ENCODE assay signal across 8 cellular contexts in the genomic region with DNA sequence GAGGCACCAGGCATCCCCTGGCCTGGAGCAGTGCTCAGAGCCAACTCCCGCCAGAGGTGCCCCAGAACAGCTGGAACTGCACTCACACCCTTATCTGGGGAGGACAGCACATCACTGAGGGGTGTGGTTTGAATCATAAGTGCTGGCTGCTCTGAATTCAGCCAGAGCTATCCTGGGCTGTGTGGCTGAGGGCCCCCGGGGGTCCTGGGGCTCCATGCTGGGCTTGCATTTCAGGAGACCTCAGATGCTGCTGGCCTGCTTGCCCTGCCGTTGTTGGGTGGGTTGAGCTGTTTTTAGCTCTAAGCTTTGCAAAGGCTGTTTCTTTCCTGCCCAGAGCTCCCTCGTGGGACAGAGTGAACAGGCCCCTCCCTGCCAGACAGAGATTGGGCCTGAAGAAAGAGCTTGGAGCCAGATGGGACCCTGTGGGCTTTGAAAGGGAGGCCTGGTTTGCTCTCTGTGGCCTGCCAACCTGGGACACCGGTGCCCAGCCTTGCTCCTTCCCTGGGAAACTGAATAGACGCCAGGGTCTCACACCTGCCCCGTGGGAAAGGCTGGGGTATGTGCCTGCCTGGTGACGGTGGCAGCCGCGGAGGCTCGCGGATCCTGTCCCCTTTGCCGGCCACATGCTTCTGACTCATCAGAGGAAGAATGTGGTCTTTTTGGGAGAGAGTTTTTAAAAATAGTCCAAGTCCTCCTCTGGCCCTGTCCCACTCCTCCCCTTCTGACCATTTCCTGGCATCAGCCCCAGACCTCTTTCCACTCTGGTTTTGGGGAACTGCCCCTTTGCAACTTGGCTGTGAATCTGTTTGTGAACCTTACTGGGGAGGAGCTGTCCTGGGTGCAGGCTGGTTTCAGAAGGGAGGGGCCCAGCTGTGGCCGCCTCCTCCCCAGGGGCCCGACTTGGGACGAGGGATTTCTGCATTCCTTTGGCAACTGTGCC. TPM values are rescaled to one million over a fixed set of nuclear protein-coding genes. Genes with fewer than 3 reads are reported as not detected.
DNase-seq lines count a peak whose midpoint lies in the region; ATAC-seq, FAIRE-seq and TF ChIP-seq lines count a peak whose summit lies in the region.

No MANE protein-coding gene starts in this region.

- H3K27me3 ChIP-seq in HUES64 (ENCODE audit: insufficient read depth, low read length) (no peaks in the 10 kb centered on the region), HepG2 (ENCODE audit: control insufficient read depth in 1 of 2, insufficient read depth in 2 of 2, low read length in 2 of 2) (no peaks in the 10 kb centered on the region), thyroid gland (no peaks in the 10 kb centered on the region)

- peaks cover 65% of the 10 kb centered on the region for H3K4me1 ChIP-seq in HUES64 (ENCODE audit: insufficient read depth, low read length)
- H3K4me1 ChIP-seq in HepG2 (ENCODE audit: insufficient read depth, low read length): peaks cover 77% of the 10 kb centered on the region
- H3K4me1 ChIP-seq in thyroid gland: peaks cover 34 to 85% of the 10 kb centered on the region in 2 donors

- TF ChIP-seq EP300 in HepG2 (IDR thresholded peaks at IDR 0.05; ENCODE audit: low read depth in 2 of 2, low read length in 2 of 2) (no peak), HepG2 (CRISPR knock-in tag; IDR thresholded peaks at IDR 0.05; ENCODE audit: borderline replicate concordance) (no peak)

- H3K9ac ChIP-seq in HUES64 (ENCODE audit: low read depth, low read length): peak overlapping the region; percentile 50
- H3K9ac ChIP-seq in HepG2 (ENCODE audit: insufficient read depth, low read depth, low read length): peak overlapping the region; percentile 51; the same call in 1 of the 2 replicates

- TF ChIP-seq POLR2A in HepG2 (IDR thresholded peaks at IDR 0.05; ENCODE audit: insufficient read depth in 1 of 2, low read depth in 2 of 2, low read length in 2 of 2) (no peak), thyroid gland (IDR thresholded peaks at IDR 0.05) (peak in 1 of 2 donors; percentile 54)

- in situ Hi-C loops in HepG2 (cut with HindIII; ENCODE audit: extremely low pct_ligation_motif_present, low pct_unique_long_range_greater_than_20kb): loop anchor here (5.0 kb wide), 1 partner anchor 67 kb away; no protein-coding TSS in a partner anchor

- H3K27me3 Mint-ChIP-seq in activated CD4-positive, alpha-beta memory T cell treated with anti-CD3 and anti-CD28 coated beads, Interleukin-2, amount 10 ng/mL, durations not matched to agents 7 days and 5 days: peaks cover 1% of the 10 kb centered on the region

- no peaks in the 10 kb centered on the region for H3K4me1 Mint-ChIP-seq in activated CD4-positive, alpha-beta memory T cell treated with anti-CD3 and anti-CD28 coated beads, Interleukin-2, amount 10 ng/mL, durations not matched to agents 7 days and 5 days

- H3K27ac ChIP-seq in HUES64 (ENCODE audit: low read depth, low read length) (peak overlapping the region; percentile 71), HepG2 (ENCODE audit: extremely low read length, insufficient read depth, low read length) (no peak overlapping the region), thyroid gland (peak overlapping the region; percentile 98 to 100 (median 99))

- no peak overlapping the region for H3K27ac Mint-ChIP-seq in activated CD4-positive, alpha-beta memory T cell treated with anti-CD3 and anti-CD28 coated beads, Interleukin-2, amount 10 ng/mL, durations not matched to agents 7 days and 5 days

- no peak overlapping the region for H2AFZ ChIP-seq in HepG2 (ENCODE audit: low read length)

- no peak for FAIRE-seq in HepG2 (lab: Jason Lieb, UNC)

- no peak for TF ChIP-seq RAD21 in HepG2 (CRISPR knock-in tag; IDR thresholded peaks at IDR 0.05)

- 47% methylated on average over 16 of the region's 16 CpGs for WGBS in HUES64
- 7% methylated on average over 3 of the region's 16 CpGs for WGBS in HepG2 (ENCODE audit: low lambda C conversion rate)
- WGBS in thyroid gland, 2 donors: 7 to 12% methylated on average over 12 to 13 of the region's 16 CpGs

- H3K9me3 ChIP-seq in HUES64 (ENCODE audit: insufficient read depth, low read depth, low read length): no peaks in the 10 kb centered on the region
- H3K9me3 ChIP-seq in HepG2 (ENCODE audit: low read length): no peaks in the 10 kb centered on the region
- no peaks in the 10 kb centered on the region for H3K9me3 ChIP-seq in thyroid gland

- H3K4me3 Mint-ChIP-seq in activated CD4-positive, alpha-beta memory T cell treated with anti-CD3 and anti-CD28 coated beads, Interleukin-2, amount 10 ng/mL, durations not matched to agents 7 days and 5 days: no peak overlapping the region

- ATAC-seq in HepG2: 0 out of 3 replicates have a peak, but pooled peaks have one; percentile 6

- no peaks in the 10 kb centered on the region for H3K36me3 Mint-ChIP-seq in activated CD4-positive, alpha-beta memory T cell treated with anti-CD3 and anti-CD28 coated beads, Interleukin-2, amount 10 ng/mL, durations not matched to agents 7 days and 5 days (ENCODE audit: low read depth)

- DNase-seq in choroid plexus epithelial cell (ENCODE audit: low read depth) (peak; percentile 74), HepG2 (ENCODE audit: low spot score) (peak; percentile 44), thyroid gland (peak; percentile 93 to 94), activated T-cell treated with anti-CD3 and anti-CD28 coated beads for 4 hours (no peak), NCI-H1105 (lab: John Stamatoyannopoulos, UW) (no peak)
- no peak for DNase-seq in activated CD4-positive, alpha-beta memory T cell treated with anti-CD3 and anti-CD28 coated beads, Interleukin-2, amount 10 ng/mL, durations not matched to agents 7 days and 5 days
- no peak for DNase-seq in activated naive CD4-positive, alpha-beta T cell treated with anti-CD3 and anti-CD28 coated beads, Interleukin-2, amount 50 U/mL, for 16 hours

- BruUV-seq in HepG2 (replicated peaks; lab: Mats Ljungman, UMichigan): no TSS peak

- no peak for TF ChIP-seq CTCF in choroid plexus epithelial cell (conservative IDR thresholded peaks at IDR 0.05; ENCODE audit: low read depth, low read length)
- TF ChIP-seq CTCF in HepG2 (CRISPR knock-in tag; IDR thresholded peaks at IDR 0.05): no peak
- TF ChIP-seq CTCF in thyroid gland (IDR thresholded peaks at IDR 0.05): no peak

- no peaks in the 10 kb centered on the region for H4K20me1 ChIP-seq in HepG2 (ENCODE audit: insufficient read depth, low read length)

- CTCF ChIA-PET in HepG2 (lab: Yijun Ruan, JAX; ENCODE audit: low intra/inter-chr PET ratio, low total read pairs): interaction anchor here (1.4 kb wide), 1 partner anchor 67 kb away, joined by 3 read pairs; no protein-coding TSS in a partner anchor
- CTCF ChIA-PET in activated CD4-positive, alpha-beta memory T cell treated with anti-CD3 and anti-CD28 coated beads, Interleukin-2, amount 10 ng/mL, durations not matched to agents 7 days and 5 days (lab: Charles Lee): interaction anchor here (0.6 kb wide), 1 partner anchor 688 kb away, joined by 3 read pairs; no protein-coding TSS in a partner anchor

- no peaks in the 10 kb centered on the region for H3K9me3 Mint-ChIP-seq in activated CD4-positive, alpha-beta memory T cell treated with anti-CD3 and anti-CD28 coated beads, Interleukin-2, amount 10 ng/mL, durations not matched to agents 7 days and 5 days

- H3K36me3 ChIP-seq in HUES64 (ENCODE audit: insufficient read depth, low read length) (no peaks in the 10 kb centered on the region), HepG2 (replicated peaks in 1 of 2; ENCODE audit: control insufficient read depth in 1 of 2, insufficient read depth in 2 of 2, low read length in 2 of 2) (no peaks in the 10 kb centered on the region), thyroid gland (no peaks in the 10 kb centered on the region)

- POLR2A ChIA-PET in HepG2 (lab: Yijun Ruan, JAX): interaction anchor here (0.7 to 2.5 kb wide), 8 partner anchors 8 to 67 kb away, joined by 3 to 36 read pairs (median 4); no protein-coding TSS in a partner anchor
- POLR2A ChIA-PET in activated CD4-positive, alpha-beta memory T cell treated with anti-CD3 and anti-CD28 coated beads, Interleukin-2, amount 10 ng/mL, durations not matched to agents 7 days and 5 days (lab: Charles Lee): no interaction called here

- H3K79me2 ChIP-seq in HepG2 (ENCODE audit: insufficient read depth, low read length): no peaks in the 10 kb centered on the region

- peak overlapping the region; percentile 73 for H3K4me2 ChIP-seq in HepG2 (ENCODE audit: low read depth, low read length)

- H3K4me3 ChIP-seq in HUES64 (ENCODE audit: low read length) (no peak overlapping the region), choroid plexus epithelial cell (ENCODE audit: low read depth, low read length) (no peak overlapping the region), HepG2 (replicated peaks in 1 of 3; ENCODE audit: insufficient read depth in 1 of 3, low read depth in 2 of 3, low read length in 3 of 3) (peak overlapping the region; percentile 25 to 45 (median 35); a peak in 5 of 6 replicates), thyroid gland (replicated peaks in 1 of 3) (no peak overlapping the region)

- intact Hi-C loops in HepG2 (cut with micrococcal nuclease; ENCODE audit: unreplicated experiment) (no loop called here), thyroid gland (cut with DNase I) (no loop called here)

RNA-seq across cellular contexts. Expression of a gene that starts 30.0 kb away (rescaled TPM):
- polyA plus RNA-seq in HUES64 (2013, experiment 1 of 2): 13.5 TPM
- 13.4 TPM for polyA plus RNA-seq in HUES64 (2013, experiment 2 of 2)
- total RNA-seq in HepG2 (2016; rRNA removed; fragmentation: Illumina TruSeq; extraction: Trizol): 26.2 and 46.5 TPM in 2 replicates
- total RNA-seq in HepG2 (2016; cell fraction: cytosol; rRNA removed; fragmentation: Illumina TruSeq; extraction: Trizol; ENCODE audit: low read depth): 13.6 and 14.7 TPM in 2 replicates
- 24.8 and 47.9 TPM in 2 replicates for total RNA-seq in HepG2 (2016; cell fraction: insoluble cytoplasmic fraction; rRNA removed; fragmentation: Illumina TruSeq; extraction: Trizol)
- total RNA-seq in HepG2 (2016; cell fraction: membrane; rRNA removed; fragmentation: Illumina TruSeq; extraction: Trizol): 19.1 and 19.9 TPM in 2 replicates
- total RNA-seq in HepG2 (2016; cell fraction: nucleus; rRNA removed; fragmentation: Illumina TruSeq; extraction: Trizol): 59.8 and 74.6 TPM in 2 replicates
- polyA plus RNA-seq in HepG2 (2011; rRNA removed): 78.3 and 107 TPM in 2 replicates
- 20.2 and 37.0 TPM in 2 replicates for polyA plus RNA-seq in HepG2 (2011; cell fraction: cytosol; rRNA removed)
- polyA plus RNA-seq in HepG2 (2011; cell fraction: nucleus; rRNA removed): 844 and 1,154 TPM in 2 replicates
- polyA plus RNA-seq in HepG2 (2012): 43.3 and 63.3 TPM in 2 replicates
- 2.2 and 2.8 TPM in 2 replicates for polyA plus RNA-seq in HepG2 (2016; cell fraction: cytosol; fragmentation: Illumina TruSeq; extraction: Trizol; ENCODE audit: low read depth)
- 18.1 and 22.2 TPM in 2 replicates for polyA plus RNA-seq in HepG2 (2016; cell fraction: insoluble cytoplasmic fraction; fragmentation: Illumina TruSeq; extraction: Trizol; ENCODE audit: low read depth)
- 4.7 and 5.9 TPM in 2 replicates for polyA plus RNA-seq in HepG2 (2016; cell fraction: membrane; fragmentation: Illumina TruSeq; extraction: Trizol; ENCODE audit: low read depth)
- 127 and 131 TPM in 2 replicates for polyA plus RNA-seq in HepG2 (2016; cell fraction: nucleus; fragmentation: Illumina TruSeq; extraction: Trizol; ENCODE audit: insufficient read depth, low read depth)
- 15.7 and 166 TPM in 2 replicates for polyA minus RNA-seq in HepG2 (2011; rRNA and poly(A)+ RNA removed; ENCODE audit: low replicate concordance)
- polyA minus RNA-seq in HepG2 (2011; cell fraction: cytosol; rRNA and poly(A)+ RNA removed): 36.6 and 43.4 TPM in 2 replicates
- 147 and 148 TPM in 2 replicates for polyA minus RNA-seq in HepG2 (2011; cell fraction: nucleus; rRNA and poly(A)+ RNA removed)
- 10 to 100 TPM; 32.2 to 64.5 (median 51.4) TPM for total RNA-seq in thyroid gland
- total RNA-seq in activated CD4-positive, alpha-beta memory T cell treated with anti-CD3 and anti-CD28 coated beads, Interleukin-2, amount 10 ng/mL, durations not matched to agents 7 days and 5 days: not detected

Comparison
In these comparisons a context has a peak if more than half of its experiments do, and no peak if none do; other contexts are left out.
1. H3K4me3 ChIP-seq: peak in HepG2 (3 of 3); none in HUES64 (single experiment), choroid plexus epithelial cell (single experiment) and thyroid gland (0 of 3).
2. DNase-seq: peak in choroid plexus epithelial cell (single experiment), HepG2 (single experiment) and thyroid gland (2 of 2); none in activated CD4-positive, alpha-beta memory T cell treated with anti-CD3 and anti-CD28 coated beads, Interleukin-2, amount 10 ng/mL, durations not matched to agents 7 days and 5 days (single experiment), activated T-cell treated with anti-CD3 and anti-CD28 coated beads for 4 hours (single experiment), NCI-H1105 (single experiment) and activated naive CD4-positive, alpha-beta T cell treated with anti-CD3 and anti-CD28 coated beads, Interleukin-2, amount 50 U/mL, for 16 hours (single experiment).
3. RNA of a gene that starts 30.0 kb away (total RNA-seq): 32.2 to 64.5 TPM in thyroid gland and 13.6 to 74.6 TPM in HepG2; not detected in activated CD4-positive, alpha-beta memory T cell treated with anti-CD3 and anti-CD28 coated beads, Interleukin-2, amount 10 ng/mL, durations not matched to agents 7 days and 5 days; every median in the first group is over 10 times any median in the second.